ENCODE assay signal across 1 cellular context in the genomic region with DNA sequence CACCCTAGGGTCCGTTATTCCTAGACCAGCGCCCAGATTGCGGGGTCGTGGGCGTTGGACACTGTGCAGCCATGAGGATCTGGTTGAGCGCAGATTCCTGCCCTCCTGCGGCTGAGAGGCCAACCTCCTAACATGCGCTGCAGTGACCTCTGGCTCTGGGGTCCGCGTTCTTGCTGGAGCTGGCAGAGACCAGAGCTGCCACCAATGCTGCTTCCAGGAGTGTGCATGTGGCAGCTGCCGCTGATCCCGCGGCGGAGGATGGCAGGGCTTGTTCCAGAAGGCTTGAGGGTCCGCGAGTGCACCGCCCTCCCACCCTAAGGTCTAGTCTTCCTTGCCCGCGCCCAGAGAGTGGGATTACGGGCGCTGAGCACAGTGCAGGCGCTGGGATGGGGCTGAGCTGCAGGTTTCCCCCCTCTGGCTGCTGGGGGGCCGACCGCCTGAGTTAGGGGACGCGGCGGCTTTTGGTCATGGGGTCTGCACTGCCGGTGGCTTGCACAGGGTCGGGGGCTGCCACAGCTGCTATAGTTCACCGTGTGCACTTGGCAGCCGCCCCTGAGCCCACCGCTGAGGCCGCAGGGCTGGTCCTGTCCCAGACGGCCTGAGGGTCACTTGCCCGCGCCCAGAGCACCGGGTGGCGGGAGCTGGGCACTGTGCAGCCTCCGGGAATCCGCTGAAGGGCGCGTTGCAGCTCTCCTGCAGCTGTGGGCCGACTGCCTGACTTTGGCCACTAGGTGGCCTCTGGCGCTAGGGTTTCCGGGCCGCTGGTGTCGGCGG.
TF ChIP-seq lines count a peak whose summit lies in the region.

No MANE protein-coding gene starts in this region.

TF ChIP-seq in HepG2, 621 proteins besides CTCF, POLR2A, EP300 and RAD21 (continued from another document and continues in another):
- TF ChIP-seq HNF1A (IDR thresholded peaks at IDR 0.05; ENCODE audit: low read depth) (no peak), HNF1A (CRISPR knock-in tag; IDR thresholded peaks at IDR 0.05; ENCODE audit: borderline replicate concordance) (no peak), MAFG (CRISPR knock-in tag; IDR thresholded peaks at IDR 0.05) (no peak), RXRA (CRISPR knock-in tag; IDR thresholded peaks at IDR 0.05) (peak; percentile 54), STAT5B (CRISPR knock-in tag; IDR thresholded peaks at IDR 0.05) (no peak), ZNF883 (CRISPR knock-in tag; IDR thresholded peaks at IDR 0.05; ENCODE audit: not compliant biosample characterization) (no peak), YEATS2 (CRISPR knock-in tag; IDR thresholded peaks at IDR 0.05; ENCODE audit: borderline replicate concordance) (peak; percentile 50; the same call in 1 of the 2 replicates), ZFP37 (CRISPR knock-in tag; IDR thresholded peaks at IDR 0.05; ENCODE audit: borderline replicate concordance) (no peak), ZBTB21 (CRISPR knock-in tag; IDR thresholded peaks at IDR 0.05) (no peak), NR2F6 (IDR thresholded peaks at IDR 0.05) (no peak), NR2F6 (CRISPR knock-in tag; IDR thresholded peaks at IDR 0.05) (peak; percentile 51; the same call in 1 of the 2 replicates), MEIS1 (CRISPR knock-in tag; IDR thresholded peaks at IDR 0.05; ENCODE audit: borderline replicate concordance) (peak; percentile 47; the same call in 1 of the 2 replicates), SP5 (CRISPR knock-in tag; IDR thresholded peaks at IDR 0.05; ENCODE audit: borderline replicate concordance, low read depth) (peak; percentile 61; the same call in 1 of the 2 replicates), AHR (CRISPR knock-in tag; IDR thresholded peaks at IDR 0.05) (0 out of 2 replicates have a peak, but pooled peaks have one; percentile 52), ZNF33A (CRISPR knock-in tag; IDR thresholded peaks at IDR 0.05; ENCODE audit: borderline replicate concordance) (no peak), SMC3 (IDR thresholded peaks at IDR 0.05; ENCODE audit: low read length) (peak; percentile 36; the same call in 1 of the 2 replicates), TBP (CRISPR knock-in tag; IDR thresholded peaks at IDR 0.05) (no peak), ZNF891 (CRISPR knock-in tag; IDR thresholded peaks at IDR 0.05) (no peak), YY1 (IDR thresholded peaks at IDR 0.05; ENCODE audit: insufficient read depth, insufficient replicate concordance, low read depth, low read length) (peak; percentile 72), FUBP1 (CRISPR knock-in tag; IDR thresholded peaks at IDR 0.05; ENCODE audit: borderline replicate concordance) (no peak), FOXA3 (CRISPR knock-in tag; IDR thresholded peaks at IDR 0.05) (no peak; the same call in 1 of the 2 replicates), ZNF703 (CRISPR knock-in tag; IDR thresholded peaks at IDR 0.05; ENCODE audit: borderline replicate concordance) (no peak), CAMTA2 (CRISPR knock-in tag; IDR thresholded peaks at IDR 0.05; ENCODE audit: borderline replicate concordance) (no peak), KDM5A (IDR thresholded peaks at IDR 0.05; ENCODE audit: borderline replicate concordance, low read length) (no peak), ZBTB42 (CRISPR knock-in tag; IDR thresholded peaks at IDR 0.05) (no peak), MLLT10 (CRISPR knock-in tag; IDR thresholded peaks at IDR 0.05) (no peak), ZNF350 (CRISPR knock-in tag; IDR thresholded peaks at IDR 0.05; ENCODE audit: borderline replicate concordance, low read depth) (peak; percentile 66), ZFX (CRISPR knock-in tag; IDR thresholded peaks at IDR 0.05; ENCODE audit: low read depth) (0 out of 2 replicates have a peak, but pooled peaks have one; percentile 48), PITX1 (CRISPR knock-in tag; IDR thresholded peaks at IDR 0.05) (peak; percentile 68; the same call in 1 of the 2 replicates), BATF2 (CRISPR knock-in tag; IDR thresholded peaks at IDR 0.05) (no peak), ERF (CRISPR knock-in tag; IDR thresholded peaks at IDR 0.05) (peak; percentile 66; the same call in 1 of the 2 replicates), FOXM1 (CRISPR knock-in tag; IDR thresholded peaks at IDR 0.05) (no peak), ZNF720 (CRISPR knock-in tag; IDR thresholded peaks at IDR 0.05) (no peak), ZMYM4 (CRISPR knock-in tag; IDR thresholded peaks at IDR 0.05) (peak; percentile 43; the same call in 1 of the 2 replicates), UBTF (CRISPR knock-in tag; IDR thresholded peaks at IDR 0.05) (peak; percentile 85), PCBP2 (optimal IDR thresholded peaks at IDR 0.05; ENCODE audit: low read depth, low read length, poor library complexity, severe bottlenecking) (no peak), IRF2 (CRISPR knock-in tag; IDR thresholded peaks at IDR 0.05) (peak; percentile 48), MAF1 (CRISPR knock-in tag; IDR thresholded peaks at IDR 0.05; ENCODE audit: borderline replicate concordance) (no peak), ZNF34 (CRISPR knock-in tag; IDR thresholded peaks at IDR 0.05; ENCODE audit: borderline replicate concordance) (no peak; the same call in 1 of the 2 replicates), ZNF790 (CRISPR knock-in tag; IDR thresholded peaks at IDR 0.05; ENCODE audit: borderline replicate concordance) (0 out of 2 replicates have a peak, but pooled peaks have one; percentile 43), ZNF225 (CRISPR knock-in tag; IDR thresholded peaks at IDR 0.05) (peak; percentile 15; the same call in 1 of the 2 replicates), ATF4 (CRISPR knock-in tag; IDR thresholded peaks at IDR 0.05) (no peak), ZNF20 (CRISPR knock-in tag; IDR thresholded peaks at IDR 0.05) (no peak), RBAK (CRISPR knock-in tag; IDR thresholded peaks at IDR 0.05) (no peak), NCOA5 (CRISPR knock-in tag; IDR thresholded peaks at IDR 0.05) (no peak), MEIS2 (CRISPR knock-in tag; IDR thresholded peaks at IDR 0.05) (peak; percentile 62; the same call in 1 of the 2 replicates), KDM6A (CRISPR knock-in tag; IDR thresholded peaks at IDR 0.05; ENCODE audit: low read depth) (no peak), ZNF362 (CRISPR knock-in tag; IDR thresholded peaks at IDR 0.05; ENCODE audit: borderline replicate concordance) (no peak; the same call in 1 of the 2 replicates), ZNF564 (CRISPR knock-in tag; IDR thresholded peaks at IDR 0.05) (peak; percentile 66; the same call in 1 of the 2 replicates)
- TF ChIP-seq, protein P1, sequence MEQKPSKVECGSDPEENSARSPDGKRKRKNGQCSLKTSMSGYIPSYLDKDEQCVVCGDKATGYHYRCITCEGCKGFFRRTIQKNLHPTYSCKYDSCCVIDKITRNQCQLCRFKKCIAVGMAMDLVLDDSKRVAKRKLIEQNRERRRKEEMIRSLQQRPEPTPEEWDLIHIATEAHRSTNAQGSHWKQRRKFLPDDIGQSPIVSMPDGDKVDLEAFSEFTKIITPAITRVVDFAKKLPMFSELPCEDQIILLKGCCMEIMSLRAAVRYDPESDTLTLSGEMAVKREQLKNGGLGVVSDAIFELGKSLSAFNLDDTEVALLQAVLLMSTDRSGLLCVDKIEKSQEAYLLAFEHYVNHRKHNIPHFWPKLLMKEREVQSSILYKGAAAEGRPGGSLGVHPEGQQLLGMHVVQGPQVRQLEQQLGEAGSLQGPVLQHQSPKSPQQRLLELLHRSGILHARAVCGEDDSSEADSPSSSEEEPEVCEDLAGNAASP (CRISPR knock-in tag; IDR thresholded peaks at IDR 0.05; ENCODE audit: borderline replicate concordance): peak; percentile 71; the same call in 1 of the 2 replicates
- TF ChIP-seq, protein P2, sequence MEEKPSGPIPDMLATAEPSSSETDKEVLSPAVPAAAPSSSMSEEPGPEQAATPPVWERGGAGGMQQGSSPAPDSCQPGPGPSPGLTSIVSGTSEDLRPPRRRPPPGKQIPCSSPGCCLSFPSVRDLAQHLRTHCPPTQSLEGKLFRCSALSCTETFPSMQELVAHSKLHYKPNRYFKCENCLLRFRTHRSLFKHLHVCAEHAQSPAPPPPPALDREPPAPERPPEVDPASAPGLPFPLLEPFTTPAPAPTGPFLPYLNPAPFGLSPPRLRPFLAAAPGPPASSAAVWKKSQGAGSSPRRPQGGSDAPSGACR (CRISPR knock-in tag; IDR thresholded peaks at IDR 0.05): no peak
- TF ChIP-seq, protein P3, sequence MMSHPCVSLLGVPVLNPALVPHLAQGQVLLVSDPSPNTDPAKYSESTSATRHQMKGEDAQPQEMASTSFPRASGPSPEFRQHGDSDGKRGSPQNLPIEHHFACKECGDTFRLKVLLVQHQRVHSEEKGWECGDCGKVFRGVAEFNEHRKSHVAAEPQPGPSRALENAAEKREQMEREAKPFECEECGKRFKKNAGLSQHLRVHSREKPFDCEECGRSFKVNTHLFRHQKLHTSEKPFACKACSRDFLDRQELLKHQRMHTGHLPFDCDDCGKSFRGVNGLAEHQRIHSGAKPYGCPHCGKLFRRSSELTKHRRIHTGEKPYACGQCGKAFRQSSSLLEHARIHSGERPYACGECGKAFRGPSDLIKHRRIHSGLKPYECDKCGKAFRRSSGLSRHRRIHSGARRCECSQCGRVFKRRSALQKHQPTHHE (CRISPR knock-in tag; IDR thresholded peaks at IDR 0.05; ENCODE audit: borderline replicate concordance): 0 out of 2 replicates have a peak, but pooled peaks have one; percentile 48
